1 cellular context compared by ENCODE assay signal in genomic region chr11:70252844-70253243, GRCh38.
TF ChIP-seq lines count a peak whose summit lies in the region.

No MANE protein-coding gene starts in this region.

TF ChIP-seq in HepG2, 621 proteins besides CTCF, POLR2A, EP300 and RAD21:
- TF ChIP-seq ZNF121 (CRISPR knock-in tag; IDR thresholded peaks at IDR 0.05) (no peak), SIN3B (IDR thresholded peaks at IDR 0.05; ENCODE audit: low read length) (no peak), HMGXB3 (CRISPR knock-in tag; IDR thresholded peaks at IDR 0.05; ENCODE audit: borderline replicate concordance) (no peak), POLR2AphosphoS5 (IDR thresholded peaks at IDR 0.05; ENCODE audit: low read depth, low read length) (no peak), ZFY (CRISPR knock-in tag; IDR thresholded peaks at IDR 0.05) (no peak), ZBTB10 (CRISPR knock-in tag; IDR thresholded peaks at IDR 0.05; ENCODE audit: borderline replicate concordance) (no peak), ZUFSP (CRISPR knock-in tag; IDR thresholded peaks at IDR 0.05; ENCODE audit: borderline replicate concordance) (no peak), E2F5 (CRISPR knock-in tag; conservative IDR thresholded peaks at IDR 0.05) (no peak), ZNF563 (CRISPR knock-in tag; IDR thresholded peaks at IDR 0.05) (no peak), HOXA9 (CRISPR knock-in tag; IDR thresholded peaks at IDR 0.05; ENCODE audit: borderline replicate concordance) (no peak), USF2 (IDR thresholded peaks at IDR 0.05; ENCODE audit: low read depth, low read length) (no peak), USF2 (CRISPR knock-in tag; IDR thresholded peaks at IDR 0.05; ENCODE audit: borderline replicate concordance) (no peak)
